In the genomic region with DNA sequence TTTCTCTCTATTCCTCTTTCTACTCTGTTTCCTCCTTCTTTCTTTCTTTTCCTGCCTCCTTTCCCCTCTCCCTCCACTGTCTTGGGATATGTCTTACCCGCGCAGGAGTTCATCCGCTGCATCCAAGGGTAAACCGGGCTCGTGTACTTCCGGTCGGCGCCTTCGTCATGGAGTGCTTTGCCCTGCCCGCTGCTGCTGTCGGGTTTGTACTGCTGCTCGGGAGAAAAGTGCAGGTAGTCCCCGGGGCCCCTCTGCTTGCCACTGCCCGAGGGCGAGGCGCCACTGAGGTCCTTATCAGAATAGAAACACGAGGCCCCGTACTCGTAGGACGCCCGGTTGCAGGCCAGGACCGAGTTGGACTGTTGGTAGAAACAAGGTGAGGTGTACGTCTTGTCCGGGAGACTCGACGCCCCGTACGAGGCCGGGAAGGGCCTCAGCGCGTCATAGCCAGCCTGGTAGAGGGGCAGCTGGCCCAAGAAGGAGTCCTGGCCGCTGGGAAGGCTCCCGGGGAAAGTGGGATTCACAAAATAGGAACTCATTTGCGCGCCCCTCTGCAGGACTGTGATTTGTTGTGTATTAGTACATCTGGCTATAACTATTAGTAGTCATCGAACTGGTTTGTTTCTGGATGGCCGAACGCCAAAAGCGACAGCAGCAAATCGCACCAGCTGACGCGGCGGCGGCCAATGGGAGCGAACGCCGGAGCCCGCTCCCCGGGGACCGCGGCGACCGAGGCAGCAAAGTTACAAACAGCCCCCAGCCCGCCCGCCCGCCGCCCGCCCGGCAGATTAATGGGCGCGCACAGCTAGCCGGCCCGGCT, we compare ENCODE assay signal across 8 cellular contexts. TPM values are rescaled to one million over a fixed set of nuclear protein-coding genes. Genes with fewer than 3 reads are reported as not detected.
DNase-seq lines count a peak whose midpoint lies in the region; ATAC-seq and TF ChIP-seq lines count a peak whose summit lies in the region.

A gene (minus strand): TSS at position 564 of the 820 bp plus-strand sequence. CDS start 25 bp downstream, at position 539.

- no peaks in the 10 kb centered on the region for H3K9me3 ChIP-seq in transverse colon

- no peak for DNase-seq in activated T-cell treated with anti-CD3 and anti-CD28 coated beads, Interleukin-2, amount 50 U/mL, for 24 hours
- DNase-seq in activated T-cell treated with anti-CD3 and anti-CD28 coated beads, Interleukin-2, amount 50 U/mL, for 4 hours: no peak
- DNase-seq in lower leg skin (ENCODE audit: low spot score in 2 of 2) (peak; percentile 74 to 92), transverse colon (peak; percentile 81), NCI-H345 treated with DMSO at 0.1 percent for 48 hours (lab: John Stamatoyannopoulos, UW; ENCODE audit: unreplicated experiment) (no peak)

- peaks cover 26% of the 10 kb centered on the region for H3K27me3 ChIP-seq in transverse colon

- H3K4me1 ChIP-seq in transverse colon: peaks cover 0 to 78% (median 55%) of the 10 kb centered on the region in 4 donors

- WGBS in lower leg skin, 2 donors: 24 to 25% methylated on average over 42 to 44 of the region's 63 CpGs
- WGBS in transverse colon (ENCODE audit: low coverage in 1 of 2), 2 donors: 11% methylated on average over 63 of the region's 63 CpGs; no CpG with 5 or more reads in 1 of the 2 donors

- no peaks in the 10 kb centered on the region for H3K36me3 Mint-ChIP-seq in activated T-cell treated with anti-CD3 and anti-CD28 coated beads, Interleukin-2, amount 50 U/mL, for 24 hours (ENCODE audit: low read depth)
- no peaks in the 10 kb centered on the region for H3K36me3 Mint-ChIP-seq in activated T-cell treated with anti-CD3 and anti-CD28 coated beads, Interleukin-2, amount 50 U/mL, for 4 hours (ENCODE audit: insufficient read depth)
- H3K36me3 Mint-ChIP-seq in activated T-helper 17 cell treated with anti-CD3 and anti-CD28 coated beads, Interleukin-2, amount 50 U/mL, for 72 hours (ENCODE audit: low read depth): no peaks in the 10 kb centered on the region

- H3K4me3 Mint-ChIP-seq in activated T-cell treated with anti-CD3 and anti-CD28 coated beads, Interleukin-2, amount 50 U/mL, for 24 hours: peak within 1 kb of the TSS; percentile 56
- no peak within 1 kb of the TSS for H3K4me3 Mint-ChIP-seq in activated T-cell treated with anti-CD3 and anti-CD28 coated beads, Interleukin-2, amount 50 U/mL, for 4 hours
- H3K4me3 Mint-ChIP-seq in activated T-helper 17 cell treated with anti-CD3 and anti-CD28 coated beads, Interleukin-2, amount 50 U/mL, for 72 hours: peak within 1 kb of the TSS; percentile 38

- H3K27ac Mint-ChIP-seq in activated T-cell treated with anti-CD3 and anti-CD28 coated beads, Interleukin-2, amount 50 U/mL, for 24 hours: no peak within 1 kb of the TSS
- H3K27ac Mint-ChIP-seq in activated T-helper 17 cell treated with anti-CD3 and anti-CD28 coated beads, Interleukin-2, amount 50 U/mL, for 72 hours: no peak within 1 kb of the TSS

- H3K4me1 Mint-ChIP-seq in activated T-cell treated with anti-CD3 and anti-CD28 coated beads, Interleukin-2, amount 50 U/mL, for 24 hours (ENCODE audit: low read depth): peaks cover 28% of the 10 kb centered on the region
- H3K4me1 Mint-ChIP-seq in activated T-cell treated with anti-CD3 and anti-CD28 coated beads, Interleukin-2, amount 50 U/mL, for 4 hours (ENCODE audit: low read depth): peaks cover 22% of the 10 kb centered on the region
- H3K4me1 Mint-ChIP-seq in activated T-helper 17 cell treated with anti-CD3 and anti-CD28 coated beads, Interleukin-2, amount 50 U/mL, for 72 hours: peaks cover 7% of the 10 kb centered on the region

- no peaks in the 10 kb centered on the region for H3K36me3 ChIP-seq in transverse colon

- H3K27ac ChIP-seq in transverse colon: peak within 1 kb of the TSS; percentile 95 to 99 (median 98)

- peaks cover 90% of the 10 kb centered on the region for H3K27me3 Mint-ChIP-seq in activated T-cell treated with anti-CD3 and anti-CD28 coated beads, Interleukin-2, amount 50 U/mL, for 24 hours
- H3K27me3 Mint-ChIP-seq in activated T-cell treated with anti-CD3 and anti-CD28 coated beads, Interleukin-2, amount 50 U/mL, for 4 hours (ENCODE audit: low read depth): peaks cover 84% of the 10 kb centered on the region
- H3K27me3 Mint-ChIP-seq in activated T-helper 17 cell treated with anti-CD3 and anti-CD28 coated beads, Interleukin-2, amount 50 U/mL, for 72 hours: peaks cover 50% of the 10 kb centered on the region

- TF ChIP-seq CTCF in lower leg skin (IDR thresholded peaks at IDR 0.05): no peak
- TF ChIP-seq CTCF in transverse colon (IDR thresholded peaks at IDR 0.05): no peak

- ATAC-seq in activated T-cell treated with anti-CD3 and anti-CD28 coated beads, Interleukin-2, amount 50 U/mL, for 4 hours: no peak
- no peak for ATAC-seq in activated T-helper 17 cell treated with anti-CD3 and anti-CD28 coated beads, Interleukin-2, amount 50 U/mL, for 72 hours (replicated peaks)
- ATAC-seq in HG02840 (IDR thresholded peaks at IDR 0.05; ENCODE audit: low FRiP score, unreplicated experiment) (no peak), HG02973 (IDR thresholded peaks at IDR 0.05; ENCODE audit: unreplicated experiment) (no peak)

- no peak for TF ChIP-seq EP300 in transverse colon (IDR thresholded peaks at IDR 0.05; ENCODE audit: low read depth)

- TF ChIP-seq POLR2A in lower leg skin (IDR thresholded peaks at IDR 0.05): no peak
- TF ChIP-seq POLR2A in transverse colon (IDR thresholded peaks at IDR 0.05): peak; percentile 29

- intact Hi-C loops in lower leg skin (cut with DNase I; ENCODE audit: low total_unique reads) (no loop called here), transverse colon (cut with DNase I; ENCODE audit: low total_unique reads) (loop anchor here (5.0 kb wide), 2 partner anchors 40 to 290 kb away; no protein-coding TSS in a partner anchor)

- H3K4me3 ChIP-seq in lower leg skin (ENCODE audit: low read depth, poor library complexity, severe bottlenecking) (peak within 1 kb of the TSS; percentile 13), transverse colon (peak within 1 kb of the TSS; percentile 54 to 79 (median 72))

- H3K9me3 Mint-ChIP-seq in activated T-cell treated with anti-CD3 and anti-CD28 coated beads, Interleukin-2, amount 50 U/mL, for 24 hours: no peaks in the 10 kb centered on the region
- H3K9me3 Mint-ChIP-seq in activated T-cell treated with anti-CD3 and anti-CD28 coated beads, Interleukin-2, amount 50 U/mL, for 4 hours: no peaks in the 10 kb centered on the region
- no peaks in the 10 kb centered on the region for H3K9me3 Mint-ChIP-seq in activated T-helper 17 cell treated with anti-CD3 and anti-CD28 coated beads, Interleukin-2, amount 50 U/mL, for 72 hours

- in situ Hi-C loops in transverse colon (cut with MboI; ENCODE audit: low pct_ligation_motif_present in 1 of 4, low pct_unique_long_range_greater_than_20kb in 1 of 4, low sequenced_read_pairs in 3 of 4): loop anchor here in 3 of 4 donors (10.0 kb wide), 1 partner anchor 293 kb away; no protein-coding TSS in a partner anchor

RNA-seq across cellular contexts. Expression of the gene that starts here (rescaled TPM):
- total RNA-seq in activated T-cell treated with anti-CD3 and anti-CD28 coated beads, Interleukin-2, amount 50 U/mL, for 4 hours: not detected
- total RNA-seq in activated T-helper 17 cell treated with anti-CD3 and anti-CD28 coated beads, Interleukin-2, amount 50 U/mL, for 72 hours: not detected
- total RNA-seq in lower leg skin (10 to 100 TPM in 3 of 4 donors, 1 to 10 TPM in 1; 5.7 to 15.4 (median 12.4) TPM), transverse colon (10 to 100 TPM; 12.9 to 27.8 (median 17.3) TPM)

Comparison
In these comparisons a context has a peak if more than half of its experiments do, and no peak if none do; other contexts are left out.
1. RNA of the gene that starts here (total RNA-seq): 12.9 to 27.8 TPM in transverse colon and 5.7 to 15.4 TPM in lower leg skin; not detected in activated T-cell treated with anti-CD3 and anti-CD28 coated beads, Interleukin-2, amount 50 U/mL, for 4 hours and not detected in activated T-helper 17 cell treated with anti-CD3 and anti-CD28 coated beads, Interleukin-2, amount 50 U/mL, for 72 hours; every median in the first group is over 4 times any median in the second.
2. DNase-seq: peak in lower leg skin (2 of 2) and transverse colon (single experiment); none in activated T-cell treated with anti-CD3 and anti-CD28 coated beads, Interleukin-2, amount 50 U/mL, for 24 hours (single experiment), activated T-cell treated with anti-CD3 and anti-CD28 coated beads, Interleukin-2, amount 50 U/mL, for 4 hours (single experiment) and NCI-H345 treated with DMSO at 0.1 percent for 48 hours (single experiment).